ENCODE assay signal across 27 cellular contexts in the genomic region with DNA sequence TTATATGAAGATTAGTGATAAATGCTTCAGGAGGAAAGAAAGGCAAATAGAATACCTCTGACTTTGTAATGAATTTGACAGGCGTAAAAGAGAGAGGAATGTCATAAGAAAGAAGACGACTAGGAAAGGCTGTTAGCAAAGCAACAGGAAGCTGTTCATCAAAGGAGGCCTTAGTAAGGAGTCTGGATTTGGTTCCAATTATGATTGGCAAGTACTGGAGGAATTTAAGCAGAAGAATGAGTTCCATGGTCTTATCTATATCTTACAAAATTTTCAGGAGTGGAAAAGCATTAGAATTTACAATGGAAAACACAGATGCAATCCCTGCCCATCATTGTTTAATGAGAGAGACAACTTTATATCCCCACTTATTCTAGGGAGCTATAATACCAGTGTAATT.
"Had no signal": no experiment of that assay in that cellular context is flagged by ENCODE, and none has a peak within 500 bp of the region (broad histone marks: within the 10 kb centered on the region; RNA-seq: fewer than 3 reads in every experiment).

No MANE protein-coding gene starts in this region.

- H3K9me3 Mint-ChIP-seq: activated naive CD4-positive, alpha-beta T cell treated with anti-CD3 and anti-CD28 coated beads for 36 hours; activated naive CD8-positive, alpha-beta T cell treated with anti-CD3 and anti-CD28 coated beads, Interleukin-2, amount 10 ng/mL, durations not matched to agents 7 days and 5 days; naive thymus-derived CD8-positive, alpha-beta T cell; stimulated activated memory B cell treated with anti-CD40 and anti-IgM and Interleukin-4, amounts not matched to agents 10 μg/mL and 1 μg/mL and 100 μg/mL, for 72 hours; stimulated activated naive CD8-positive, alpha-beta T cell treated with anti-CD3 and anti-CD28 coated beads, Interleukin-15, amount 100 ng/mL, for 72 hours; type B pancreatic cell had no signal

- H3K27me3 ChIP-seq: brain microvascular endothelial cell, gastroesophageal sphincter, ovary, sigmoid colon, uterus had no signal

- H3K4me1 ChIP-seq: sigmoid colon, uterus had no signal

- H3K4me3 ChIP-seq: gastroesophageal sphincter, ovary, sigmoid colon, uterus had no signal

- H3K27ac ChIP-seq: brain microvascular endothelial cell, ovary, sigmoid colon, uterus had no signal

- ATAC-seq: activated CD8-positive, alpha-beta T cell treated with anti-CD3 and anti-CD28 coated beads, Interleukin-2, amount 10 ng/mL, durations not matched to agents 7 days and 5 days; esophagus mucosa; gastroesophageal sphincter; left cardiac atrium; left ventricle myocardium superior; naive thymus-derived CD8-positive, alpha-beta T cell; stimulated activated memory B cell treated with anti-CD40 and anti-IgM and Interleukin-4, amounts not matched to agents 10 μg/mL and 1 μg/mL and 100 μg/mL, for 72 hours; stimulated activated naive CD8-positive, alpha-beta T cell treated with anti-CD3 and anti-CD28 coated beads, Interleukin-15, amount 100 ng/mL, for 72 hours had no signal

- H3K9me3 ChIP-seq: gastroesophageal sphincter, ovary, sigmoid colon, uterus had no signal

- H3K36me3 ChIP-seq: ovary, uterus had no signal

- H3K27me3 Mint-ChIP-seq: activated naive CD8-positive, alpha-beta T cell treated with anti-CD3 and anti-CD28 coated beads, Interleukin-2, amount 10 ng/mL, durations not matched to agents 7 days and 5 days; naive thymus-derived CD8-positive, alpha-beta T cell; progenitor cell of endocrine pancreas; stimulated activated memory B cell treated with anti-CD40 and anti-IgM and Interleukin-4, amounts not matched to agents 10 μg/mL and 1 μg/mL and 100 μg/mL, for 72 hours; stimulated activated naive CD8-positive, alpha-beta T cell treated with anti-CD3 and anti-CD28 coated beads, Interleukin-15, amount 100 ng/mL, for 72 hours; type B pancreatic cell had no signal

- H3K4me3 Mint-ChIP-seq: activated CD8-positive, alpha-beta T cell treated with anti-CD3 and anti-CD28 coated beads, Interleukin-2, amount 10 ng/mL, durations not matched to agents 7 days and 5 days; activated naive CD4-positive, alpha-beta T cell treated with anti-CD3 and anti-CD28 coated beads for 36 hours; activated naive CD8-positive, alpha-beta T cell treated with anti-CD3 and anti-CD28 coated beads, Interleukin-2, amount 10 ng/mL, durations not matched to agents 7 days and 5 days; naive thymus-derived CD8-positive, alpha-beta T cell; stimulated activated memory B cell treated with anti-CD40 and anti-IgM and Interleukin-4, amounts not matched to agents 10 μg/mL and 1 μg/mL and 100 μg/mL, for 72 hours; stimulated activated naive CD8-positive, alpha-beta T cell treated with anti-CD3 and anti-CD28 coated beads, Interleukin-15, amount 100 ng/mL, for 72 hours; type B pancreatic cell had no signal

- DNase-seq: activated CD4-positive, alpha-beta T cell treated with anti-CD3 and anti-CD28 coated beads for 1 hour; activated CD8-positive, alpha-beta T cell treated with anti-CD3 and anti-CD28 coated beads, Interleukin-2, amount 10 ng/mL, durations not matched to agents 7 days and 5 days; activated effector memory CD4-positive, alpha-beta T cell treated with anti-CD3 and anti-CD28 coated beads, Interleukin-2, amount 50 U/mL, for 16 hours; activated naive CD4-positive, alpha-beta T cell treated with anti-CD3 and anti-CD28 coated beads for 36 hours; activated naive CD8-positive, alpha-beta T cell treated with anti-CD3 and anti-CD28 coated beads, Interleukin-2, amount 10 ng/mL, durations not matched to agents 7 days and 5 days; amniotic stem cell; brain microvascular endothelial cell; caudate nucleus; hippocampal formation; left cardiac atrium; left ventricle myocardium superior; mammary epithelial cell; naive thymus-derived CD8-positive, alpha-beta T cell; ovary; retina; sigmoid colon; stimulated activated CD4-positive, alpha-beta T cell treated with anti-CD3 and anti-CD28 coated beads, Interleukin-4, amount 100 ng/mL, for 4 hours; stimulated activated CD8-positive, alpha-beta memory T cell treated with anti-CD3 and anti-CD28 coated beads, Interleukin-4, amount 100 ng/mL, for 48 hours; stimulated activated naive CD8-positive, alpha-beta T cell treated with anti-CD3 and anti-CD28 coated beads, Interleukin-15, amount 100 ng/mL, for 72 hours; substantia nigra; T-helper 2 cell; uterus had no signal

- H3K27ac Mint-ChIP-seq: activated CD8-positive, alpha-beta T cell treated with anti-CD3 and anti-CD28 coated beads, Interleukin-2, amount 10 ng/mL, durations not matched to agents 7 days and 5 days; activated naive CD4-positive, alpha-beta T cell treated with anti-CD3 and anti-CD28 coated beads for 36 hours; progenitor cell of endocrine pancreas; stimulated activated memory B cell treated with anti-CD40 and anti-IgM and Interleukin-4, amounts not matched to agents 10 μg/mL and 1 μg/mL and 100 μg/mL, for 72 hours; type B pancreatic cell had no signal
